In the genomic region with DNA sequence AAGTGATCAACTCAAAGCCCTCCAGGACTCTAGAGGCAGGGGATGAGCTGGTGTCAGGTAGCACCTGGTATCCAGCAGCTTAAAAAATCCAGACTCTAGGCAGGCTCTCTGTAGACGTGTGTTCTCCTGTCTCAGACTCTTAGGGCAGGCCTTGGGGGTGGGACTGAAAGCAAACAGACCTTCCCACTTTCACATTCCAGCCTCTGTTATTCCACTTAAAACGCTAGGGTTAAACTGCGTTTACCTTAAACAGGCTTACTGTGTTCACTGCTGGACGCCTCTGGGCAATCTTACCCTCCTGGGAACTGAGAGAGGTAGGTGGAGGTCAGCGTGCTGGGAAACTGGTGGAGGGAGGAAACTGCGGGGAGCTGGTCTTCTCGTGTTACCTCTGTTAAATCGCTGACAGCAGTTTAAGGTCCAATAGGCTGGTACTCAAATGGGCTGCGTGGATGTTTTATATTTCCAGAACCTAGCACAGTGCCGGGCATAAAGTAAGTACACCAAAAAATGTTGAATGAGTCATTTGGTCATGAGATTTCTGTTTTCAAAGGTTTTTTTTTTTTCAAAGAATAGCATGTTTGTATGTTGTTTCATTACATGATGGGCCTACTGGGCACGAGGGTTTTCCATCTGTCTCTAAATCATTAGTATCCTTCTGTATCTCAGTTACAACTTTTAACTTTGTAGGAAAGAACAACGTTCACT, we compare ENCODE assay signal across 8 cellular contexts. TPM values are rescaled to one million over a fixed set of nuclear protein-coding genes. Genes with fewer than 3 reads are reported as not detected.
DNase-seq lines count a peak whose midpoint lies in the region; ATAC-seq, FAIRE-seq and TF ChIP-seq lines count a peak whose summit lies in the region.

Gene GCNT2, plus strand, starts transcription at position 248 of the 705 bp plus-strand sequence. CDS start 7,561 bp downstream, outside the sequence.

- DNase-seq in HTR-8/SVneo (ENCODE audit: insufficient read length, low spot score) (peak; percentile 51), keratinocyte (ENCODE audit: low read depth, low spot score) (peak; percentile 84), type B pancreatic cell (ENCODE audit: extremely low spot score, unreplicated experiment) (no peak), D721Med (ENCODE audit: insufficient read length, low spot score) (no peak), MV-4-11 (lab: John Stamatoyannopoulos, UW) (no peak)
- DNase-seq in activated naive CD4-positive, alpha-beta T cell (lab: John Stamatoyannopoulos, UW) = no peak

- H3K27ac ChIP-seq in keratinocyte (ENCODE audit: control insufficient read depth, insufficient read depth, low read length) = peak within 1 kb of the TSS; percentile 97

- FAIRE-seq in HTR-8/SVneo (lab: Jason Lieb, UNC) = peak; percentile 36
- peak; percentile 98 for FAIRE-seq in keratinocyte (lab: Jason Lieb, UNC)
- no peak for FAIRE-seq in D721Med (lab: Jason Lieb, UNC)

- H3K4me3 Mint-ChIP-seq in brain (peak within 1 kb of the TSS in 3 of 5 experiments; percentile 44 to 52 (median 46)), type B pancreatic cell (peak within 1 kb of the TSS; percentile 84)

- peaks cover 37% of the 10 kb centered on the region for H3K4me1 ChIP-seq in keratinocyte (ENCODE audit: control insufficient read depth, extremely low read depth, insufficient read depth, low read length)

- H3K9me1 ChIP-seq in keratinocyte (ENCODE audit: control insufficient read depth, extremely low read depth, insufficient read depth, low read length) = no peaks in the 10 kb centered on the region

- H3K36me3 ChIP-seq in keratinocyte (ENCODE audit: control insufficient read depth in 2 of 2, extremely low read depth in 1 of 2, insufficient read depth in 2 of 2, low read length in 2 of 2) = no peaks in the 10 kb centered on the region

- peaks cover 9% of the 10 kb centered on the region for H3K27me3 Mint-ChIP-seq in brain
- no peaks in the 10 kb centered on the region for H3K27me3 Mint-ChIP-seq in type B pancreatic cell

- peak within 1 kb of the TSS; percentile 83 for H2AFZ ChIP-seq in keratinocyte (ENCODE audit: control insufficient read depth, low read length)

- H3K9me3 ChIP-seq in keratinocyte (ENCODE audit: control insufficient read depth, low read depth, low read length) = no peaks in the 10 kb centered on the region

- H3K27me3 ChIP-seq in keratinocyte (ENCODE audit: control insufficient read depth, extremely low read depth, insufficient read depth, low read length) = no peaks in the 10 kb centered on the region

- peak within 1 kb of the TSS; percentile 38 to 64 (median 61) for H3K4me3 ChIP-seq in keratinocyte (ENCODE audit: control insufficient read depth in 2 of 3, extremely low read depth in 1 of 3, insufficient read depth in 2 of 3, low read depth in 1 of 3, low read length in 3 of 3)

- H3K36me3 Mint-ChIP-seq in brain (no peaks in the 10 kb centered on the region), type B pancreatic cell (no peaks in the 10 kb centered on the region)

- H3K4me1 Mint-ChIP-seq in brain (peaks cover 20% of the 10 kb centered on the region), type B pancreatic cell (ENCODE audit: unreplicated experiment) (peaks cover 30% of the 10 kb centered on the region)

- TF ChIP-seq CTCF in brain (conservative IDR thresholded peaks at IDR 0.05) (no peak), keratinocyte (optimal IDR thresholded peaks at IDR 0.05 in 1 of 3, IDR thresholded peaks at IDR 0.05 in 1 of 3, conservative IDR thresholded peaks at IDR 0.05 in 1 of 3; ENCODE audit: extremely low read depth in 1 of 3, insufficient read depth in 2 of 3, low read length in 3 of 3) (no peak), type B pancreatic cell (conservative IDR thresholded peaks at IDR 0.05) (no peak), D721Med (IDR thresholded peaks at IDR 0.05; ENCODE audit: insufficient read depth, missing control alignments) (no peak)

- peaks cover 2% of the 10 kb centered on the region for H3K79me2 ChIP-seq in keratinocyte (ENCODE audit: control insufficient read depth, insufficient read depth, low read length)

- H3K27ac Mint-ChIP-seq in brain = peak within 1 kb of the TSS in 3 of 5 experiments; percentile 72 to 80 (median 78)
- H3K27ac Mint-ChIP-seq in type B pancreatic cell = peak within 1 kb of the TSS; percentile 99

- peak; percentile 66 for ATAC-seq in GM19463 (IDR thresholded peaks at IDR 0.05; ENCODE audit: unreplicated experiment)

- peak within 1 kb of the TSS; percentile 83 for H3K9ac ChIP-seq in keratinocyte (ENCODE audit: control insufficient read depth, extremely low read depth, insufficient read depth, low read length)

- peak within 1 kb of the TSS; percentile 80 for H3K4me2 ChIP-seq in keratinocyte (ENCODE audit: control insufficient read depth, extremely low read depth, insufficient read depth, low read depth, low read length)

- H3K9me3 Mint-ChIP-seq in brain (no peaks in the 10 kb centered on the region), type B pancreatic cell (no peaks in the 10 kb centered on the region)

- dilution Hi-C loops in keratinocyte (cut with MboI; ENCODE audit: extremely low pct_ligation_motif_present, low sequenced_read_pairs) = no loop called here

- H4K20me1 ChIP-seq in keratinocyte (ENCODE audit: control insufficient read depth, extremely low read depth, insufficient read depth, low read length) = no peaks in the 10 kb centered on the region

RNA-seq across cellular contexts. Expression of gene GCNT2, which starts in this region (rescaled TPM):
- polyA plus RNA-seq in brain (ENCODE audit: insufficient read depth, low read depth, low replicate concordance) (9.3 TPM), keratinocyte (5.6 to 9.3 TPM (median 7.3 TPM) in 3 replicates)
- 6.4 TPM for polyA plus RNA-seq in keratinocyte (2011; ENCODE audit: low read depth)
- polyA plus RNA-seq in keratinocyte (2011; cell fraction: cytosol; rRNA removed) = 4.8 and 8.2 TPM in 2 replicates
- 11.0 and 14.3 TPM in 2 replicates for polyA plus RNA-seq in keratinocyte (2011; cell fraction: nucleus; rRNA removed)
- 3.6 and 5.3 TPM in 2 replicates for polyA plus RNA-seq in keratinocyte (2012; ENCODE audit: low replicate concordance)
- polyA minus RNA-seq in keratinocyte = 2.7 to 14.9 TPM (median 7.2 TPM) in 3 replicates
- polyA minus RNA-seq in keratinocyte (2011; cell fraction: cytosol; rRNA and poly(A)+ RNA removed) = 11.9 TPM
- polyA minus RNA-seq in keratinocyte (2011; cell fraction: nucleus; rRNA and poly(A)+ RNA removed) = 13.1 and 27.0 TPM in 2 replicates
- 21.2 and 21.6 TPM in 2 replicates for total RNA-seq in type B pancreatic cell (ENCODE audit: low replicate concordance)

Comparison
In these comparisons a context has a peak if more than half of its experiments do, and no peak if none do; other contexts are left out.
1. DNase-seq: peak in HTR-8/SVneo (single experiment) and keratinocyte (single experiment); none in type B pancreatic cell (single experiment), D721Med (single experiment), MV-4-11 (single experiment) and activated naive CD4-positive, alpha-beta T cell (0 of 4).